Comparison of ENCODE assay signal across 10 cellular contexts in genomic region chr19:12708641-12709040, GRCh38. TPM values are rescaled to one million over a fixed set of nuclear protein-coding genes. Genes with fewer than 3 reads are reported as not detected.
"Had no signal": no experiment of that assay in that cellular context is flagged by ENCODE, and none has a peak within 500 bp of the region (broad histone marks: within the 10 kb centered on the region; RNA-seq: fewer than 3 reads in every experiment).

No MANE protein-coding gene starts in this region.

- FAIRE-seq: HepG2, HTR-8/SVneo, K562 had no signal

- H3K4me3 ChIP-seq: K562 had no signal

- ATAC-seq: HepG2, K562 had no signal

- DNase-seq: IMR-90, KBM-7, KG1 had no signal

- H3K27ac ChIP-seq: HL-60 had no signal

RNA-seq across cellular contexts. Expression of gene GNG14, which starts 20.8 kb away (rescaled TPM):
- total RNA-seq: HepG2, HT-29, HT1080, IMR-90, K562 had no signal
- polyA plus RNA-seq: HepG2, IgD-negative memory B cell, IMR-90, K562 had no signal
